8 cellular contexts compared by ENCODE assay signal in genomic region chr2:111119004-111119846, GRCh38. TPM values are rescaled to one million over a fixed set of nuclear protein-coding genes. Genes with fewer than 3 reads are reported as not detected.
DNase-seq lines count a peak whose midpoint lies in the region; ATAC-seq and TF ChIP-seq lines count a peak whose summit lies in the region.

No MANE protein-coding gene starts in this region.

- H3K4me3 ChIP-seq in PC-3 (ENCODE audit: low read length), result no peak overlapping the region

- peak; percentile 9 for DNase-seq in NOMO-1 treated with dmso at 0.1 percent for 144 hours (lab: John Stamatoyannopoulos, UW; ENCODE audit: unreplicated experiment)
- peak; percentile 52 for DNase-seq in activated naive CD8-positive, alpha-beta T cell treated with anti-CD3 and anti-CD28 coated beads, Interleukin-2, amount 50 U/mL, for 24 hours
- DNase-seq in left kidney (ENCODE audit: low read depth, low spot score), result peak; percentile 54
- peak; percentile 32 to 67 for DNase-seq in stimulated activated effector memory CD8-positive, alpha-beta T cell treated with anti-CD3 and anti-CD28 coated beads, Interleukin-12 subunit alpha, Interleukin-12 subunit beta, amount 100 ng/mL, for 72 hours (ENCODE audit: low spot score in 2 of 2)
- no peak for DNase-seq in EL
- DNase-seq in cortex of kidney (lab: John Stamatoyannopoulos, UW), result no peak
- DNase-seq in PC-3, result no peak

- H3K9me3 Mint-ChIP-seq in activated naive CD8-positive, alpha-beta T cell treated with anti-CD3 and anti-CD28 coated beads, Interleukin-2, amount 50 U/mL, for 24 hours, result no peaks in the 10 kb centered on the region
- H3K9me3 Mint-ChIP-seq in stimulated activated effector memory CD8-positive, alpha-beta T cell treated with anti-CD3 and anti-CD28 coated beads, Interleukin-12 subunit alpha, Interleukin-12 subunit beta, amount 100 ng/mL, for 72 hours, result no peaks in the 10 kb centered on the region

- H3K27ac Mint-ChIP-seq in activated naive CD8-positive, alpha-beta T cell treated with anti-CD3 and anti-CD28 coated beads, Interleukin-2, amount 50 U/mL, for 24 hours, result peak overlapping the region; percentile 79
- H3K27ac Mint-ChIP-seq in stimulated activated effector memory CD8-positive, alpha-beta T cell treated with anti-CD3 and anti-CD28 coated beads, Interleukin-12 subunit alpha, Interleukin-12 subunit beta, amount 100 ng/mL, for 72 hours, result peak overlapping the region; percentile 72

- no peak overlapping the region for H3K4me2 ChIP-seq in PC-3 (ENCODE audit: low read length)

- ATAC-seq in activated naive CD8-positive, alpha-beta T cell treated with anti-CD3 and anti-CD28 coated beads, Interleukin-2, amount 50 U/mL, for 24 hours, result no peak
- ATAC-seq in stimulated activated effector memory CD8-positive, alpha-beta T cell treated with anti-CD3 and anti-CD28 coated beads, Interleukin-12 subunit alpha, Interleukin-12 subunit beta, amount 100 ng/mL, for 72 hours, result no peak
- no peak for ATAC-seq in PC-3
- ATAC-seq in GM21447 (IDR thresholded peaks at IDR 0.05; ENCODE audit: unreplicated experiment), result no peak

- POLR2A ChIA-PET in PC-3 (lab: Charles Lee; ENCODE audit: unreplicated experiment), result no interaction called here

- CTCF ChIA-PET in PC-3 (lab: Charles Lee), result no interaction called here

- peaks cover 15% of the 10 kb centered on the region for H3K36me3 Mint-ChIP-seq in activated naive CD8-positive, alpha-beta T cell treated with anti-CD3 and anti-CD28 coated beads, Interleukin-2, amount 50 U/mL, for 24 hours (ENCODE audit: low read depth)
- peaks cover 67% of the 10 kb centered on the region for H3K36me3 Mint-ChIP-seq in stimulated activated effector memory CD8-positive, alpha-beta T cell treated with anti-CD3 and anti-CD28 coated beads, Interleukin-12 subunit alpha, Interleukin-12 subunit beta, amount 100 ng/mL, for 72 hours

- peaks cover 16% of the 10 kb centered on the region for H3K4me1 ChIP-seq in PC-3 (ENCODE audit: insufficient read depth, low read length)

- H3K9ac ChIP-seq in PC-3 (ENCODE audit: low read length), result no peak overlapping the region

- no peak overlapping the region for H2AFZ ChIP-seq in PC-3 (ENCODE audit: low read length)

- peaks cover 31% of the 10 kb centered on the region for H3K79me2 ChIP-seq in PC-3 (ENCODE audit: low read length)

- H3K4me1 Mint-ChIP-seq in activated naive CD8-positive, alpha-beta T cell treated with anti-CD3 and anti-CD28 coated beads, Interleukin-2, amount 50 U/mL, for 24 hours, result peaks cover 54% of the 10 kb centered on the region
- H3K4me1 Mint-ChIP-seq in stimulated activated effector memory CD8-positive, alpha-beta T cell treated with anti-CD3 and anti-CD28 coated beads, Interleukin-12 subunit alpha, Interleukin-12 subunit beta, amount 100 ng/mL, for 72 hours, result peaks cover 66% of the 10 kb centered on the region

- peaks cover 34% of the 10 kb centered on the region for H3K27me3 Mint-ChIP-seq in activated naive CD8-positive, alpha-beta T cell treated with anti-CD3 and anti-CD28 coated beads, Interleukin-2, amount 50 U/mL, for 24 hours

- no TSS peak for BruUV-seq in PC-3 (replicated peaks; lab: Mats Ljungman, UMichigan)

- H3F3A ChIP-seq in PC-3 (ENCODE audit: low read length, unreplicated experiment), result no peaks in the 10 kb centered on the region

- H4K20me1 ChIP-seq in PC-3 (ENCODE audit: low read length), result peaks cover 20% of the 10 kb centered on the region

- TF ChIP-seq CTCF in PC-3 (conservative IDR thresholded peaks at IDR 0.05; ENCODE audit: low read depth, low read length), result no peak

- H3K27me3 ChIP-seq in PC-3 (ENCODE audit: low read length), result no peaks in the 10 kb centered on the region

- no peaks in the 10 kb centered on the region for H3K9me2 ChIP-seq in PC-3 (replicated peaks; ENCODE audit: low read length)

- H3K4me3 Mint-ChIP-seq in activated naive CD8-positive, alpha-beta T cell treated with anti-CD3 and anti-CD28 coated beads, Interleukin-2, amount 50 U/mL, for 24 hours, result peak overlapping the region; percentile 81
- peak overlapping the region; percentile 93 for H3K4me3 Mint-ChIP-seq in stimulated activated effector memory CD8-positive, alpha-beta T cell treated with anti-CD3 and anti-CD28 coated beads, Interleukin-12 subunit alpha, Interleukin-12 subunit beta, amount 100 ng/mL, for 72 hours

- peaks cover 4% of the 10 kb centered on the region; the same call in 1 of the 2 replicates for H3K36me3 ChIP-seq in PC-3 (ENCODE audit: low read depth, low read length)

- intact Hi-C loops in PC-3 (cut with micrococcal nuclease), result no loop called here

- H3K9me3 ChIP-seq in PC-3 (ENCODE audit: low read length), result no peaks in the 10 kb centered on the region

- no peak overlapping the region for H3K27ac ChIP-seq in PC-3 (ENCODE audit: low read length)

RNA-seq across cellular contexts. Expression of gene BCL2L11, which starts 1.5 kb away (rescaled TPM):
- 11.3 and 24.6 TPM in 2 replicates for total RNA-seq in PC-3 (2014; rRNA removed)

Comparison
In these comparisons a context has a peak if more than half of its experiments do, and no peak if none do; other contexts are left out.
1. DNase-seq: peak in NOMO-1 treated with dmso at 0.1 percent for 144 hours (single experiment), activated naive CD8-positive, alpha-beta T cell treated with anti-CD3 and anti-CD28 coated beads, Interleukin-2, amount 50 U/mL, for 24 hours (single experiment), left kidney (single experiment) and stimulated activated effector memory CD8-positive, alpha-beta T cell treated with anti-CD3 and anti-CD28 coated beads, Interleukin-12 subunit alpha, Interleukin-12 subunit beta, amount 100 ng/mL, for 72 hours (2 of 2); none in EL (single experiment), cortex of kidney (single experiment) and PC-3 (single experiment).